In the genomic region with DNA sequence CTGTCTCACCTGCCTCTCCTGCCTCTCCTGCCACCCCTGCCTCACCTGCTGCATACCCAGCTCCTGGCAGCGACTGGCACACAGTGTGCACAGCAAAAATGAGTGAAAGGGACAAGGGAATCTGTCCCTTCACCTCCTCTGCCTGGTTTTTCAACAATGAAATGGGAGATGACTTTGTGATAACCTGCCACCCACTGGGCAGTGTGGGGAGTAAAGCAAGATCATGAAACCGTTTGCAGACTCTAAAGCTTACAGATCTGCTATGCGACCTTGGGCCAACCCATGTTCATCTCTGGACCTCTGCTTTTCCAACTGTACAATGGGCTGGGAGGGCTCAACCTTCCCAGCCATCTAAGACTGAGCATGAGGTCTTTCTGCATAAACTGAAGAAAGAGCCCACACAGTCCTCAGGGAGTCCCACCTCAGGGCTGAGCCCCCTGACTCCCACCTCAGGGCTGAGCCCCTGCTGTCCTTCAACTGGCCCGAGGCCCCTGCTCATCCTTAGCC, we compare ENCODE assay signal across 16 cellular contexts.
A peak's percentile ranks its signal among the peaks of the same experiment; 100 is the strongest.
DNase-seq lines count a peak whose midpoint lies in the region; ATAC-seq and TF ChIP-seq lines count a peak whose summit lies in the region.
"Had no signal": no experiment of that assay in that cellular context is flagged by ENCODE, and none has a peak within 500 bp of the region (broad histone marks: within the 10 kb centered on the region; RNA-seq: fewer than 3 reads in every experiment).

No MANE protein-coding gene starts in this region.

- POLR2A ChIA-PET in Caco-2 (lab: Charles Lee) (no interaction called here), HCT116 (lab: Charles Lee) (no interaction called here), MCF 10A (lab: Yijun Ruan, JAX) (no interaction called here)

- ATAC-seq in HCT116, result peak; percentile 71
- ATAC-seq in HG02763 (IDR thresholded peaks at IDR 0.05; ENCODE audit: unreplicated experiment), result no peak
- ATAC-seq: naive thymus-derived CD8-positive, alpha-beta T cell had no signal

- no peak overlapping the region for H3K27ac Mint-ChIP-seq in Caco-2 (ENCODE audit: unreplicated experiment)
- H3K27ac Mint-ChIP-seq in MCF 10A (ENCODE audit: low read depth, unreplicated experiment), result no peak overlapping the region
- H3K27ac Mint-ChIP-seq: CD14-positive monocyte had no signal

- H3K27me3 Mint-ChIP-seq in Caco-2 (ENCODE audit: insufficient read depth, unreplicated experiment) (no peaks in the 10 kb centered on the region), MCF 10A (ENCODE audit: insufficient read depth, unreplicated experiment) (no peaks in the 10 kb centered on the region)

- TF ChIP-seq CTCF in Caco-2 (IDR thresholded peaks at IDR 0.05; ENCODE audit: insufficient read depth in 1 of 2, low read depth in 1 of 2, low read length in 1 of 2, severe bottlenecking in 1 of 2, unreplicated experiment in 1 of 2), result peak; percentile 29 to 59
- peak; percentile 19 to 27 (median 27); a peak in 3 of 6 replicates for TF ChIP-seq CTCF in HCT116 (IDR thresholded peaks at IDR 0.05 in 2 of 3, conservative IDR thresholded peaks at IDR 0.05 in 1 of 3; ENCODE audit: borderline replicate concordance in 1 of 3, insufficient read depth in 1 of 3, low read depth in 2 of 3, low read length in 2 of 3)
- peak; percentile 7 for TF ChIP-seq CTCF in fibroblast of mammary gland (conservative IDR thresholded peaks at IDR 0.05; ENCODE audit: control insufficient read depth, insufficient read depth, low read depth, low read length)
- no peak for TF ChIP-seq CTCF in MCF 10A (IDR thresholded peaks at IDR 0.05; ENCODE audit: unreplicated experiment)

- H3K36me3 ChIP-seq in Caco-2 (ENCODE audit: control insufficient read depth, insufficient read depth, low read length) (no peaks in the 10 kb centered on the region), HCT116 (ENCODE audit: control insufficient read depth in 1 of 2, insufficient read depth in 2 of 2, low read length in 2 of 2) (no peaks in the 10 kb centered on the region)
- H3K36me3 ChIP-seq: WERI-Rb-1 had no signal

- peak; percentile 45; the same call in 1 of the 2 replicates for TF ChIP-seq RAD21 in HCT116 (IDR thresholded peaks at IDR 0.05; ENCODE audit: low read depth)

- H3K36me3 Mint-ChIP-seq in Caco-2 (ENCODE audit: insufficient read depth, unreplicated experiment) (no peaks in the 10 kb centered on the region), MCF 10A (ENCODE audit: insufficient read depth, unreplicated experiment) (no peaks in the 10 kb centered on the region)
- H3K36me3 Mint-ChIP-seq: CD14-positive monocyte; naive thymus-derived CD8-positive, alpha-beta T cell had no signal

- H4K20me1 ChIP-seq in HCT116 (ENCODE audit: insufficient read depth), result no peaks in the 10 kb centered on the region

- no peaks in the 10 kb centered on the region for H3K27me3 ChIP-seq in Caco-2 (replicated peaks; ENCODE audit: control insufficient read depth, insufficient read depth, low read length)
- H3K27me3 ChIP-seq in HCT116 (ENCODE audit: insufficient read depth, low read length), result no peaks in the 10 kb centered on the region

- H3K9me2 ChIP-seq in HCT116 (ENCODE audit: insufficient read depth), result no peaks in the 10 kb centered on the region

- BruUV-seq in Caco-2 (replicated peaks; lab: Mats Ljungman, UMichigan) (no TSS peak), HCT116 (replicated peaks; lab: Mats Ljungman, UMichigan) (no TSS peak), MCF 10A (replicated peaks; lab: Mats Ljungman, UMichigan) (no TSS peak)

- H3K9ac ChIP-seq in HCT116 (ENCODE audit: low read length), result no peak overlapping the region

- H2AFZ ChIP-seq in HCT116 (ENCODE audit: low read depth, low read length, poor library complexity, severe bottlenecking), result no peak overlapping the region

- H3K4me3 ChIP-seq in Caco-2 (ENCODE audit: low read depth, low read length) (no peak overlapping the region), HCT116 (replicated peaks in 1 of 2; ENCODE audit: low read depth in 1 of 2, low read length in 2 of 2) (no peak overlapping the region), fibroblast of mammary gland (ENCODE audit: control insufficient read depth, low read depth, low read length) (no peak overlapping the region)

- no peaks in the 10 kb centered on the region for H3K9me3 ChIP-seq in Caco-2
- no peaks in the 10 kb centered on the region for H3K9me3 ChIP-seq in HCT116 (ENCODE audit: control insufficient read depth in 1 of 2, insufficient read depth in 1 of 2, low read depth in 1 of 2, low read length in 2 of 2)

- TF ChIP-seq POLR2A in HCT116 (IDR thresholded peaks at IDR 0.05; ENCODE audit: borderline replicate concordance, extremely low read depth, insufficient read depth, insufficient read length), result no peak

- intact Hi-C loops in Caco-2 (cut with micrococcal nuclease; ENCODE audit: unreplicated experiment), result no loop called here
- intact Hi-C loops in HCT116 (cut with micrococcal nuclease), result no loop called here
- intact Hi-C loops in MCF 10A (cut with micrococcal nuclease), result no loop called here

- no peak overlapping the region for H3K27ac ChIP-seq in HCT116 (ENCODE audit: low read depth, low read length)
- H3K27ac ChIP-seq: WERI-Rb-1 had no signal

- no peak overlapping the region for H3K4me2 ChIP-seq in HCT116 (ENCODE audit: low read length)

- H3K4me3 Mint-ChIP-seq in Caco-2 (ENCODE audit: unreplicated experiment), result no peak overlapping the region
- no peak overlapping the region for H3K4me3 Mint-ChIP-seq in MCF 10A (ENCODE audit: unreplicated experiment)
- H3K4me3 Mint-ChIP-seq: CD14-positive monocyte; naive thymus-derived CD8-positive, alpha-beta T cell had no signal

- RAD21 ChIA-PET in HCT116 (lab: Charles Lee; ENCODE audit: low non-redundant PET in 1 of 2, low total read pairs in 2 of 2, uncharacterized antibody in 2 of 2, unreplicated experiment in 2 of 2), result no interaction called here

- no peaks in the 10 kb centered on the region for H3K9me3 Mint-ChIP-seq in Caco-2 (ENCODE audit: unreplicated experiment)
- no peaks in the 10 kb centered on the region for H3K9me3 Mint-ChIP-seq in MCF 10A (ENCODE audit: unreplicated experiment)
- H3K9me3 Mint-ChIP-seq: CD14-positive monocyte; naive thymus-derived CD8-positive, alpha-beta T cell had no signal

- DNase-seq in Caco-2 (no peak), HCT116 (ENCODE audit: low read depth, low spot score) (no peak), RKO (ENCODE audit: low spot score) (peak; percentile 34), fibroblast of mammary gland (ENCODE audit: low read depth) (no peak), MCF 10A (ENCODE audit: unreplicated experiment) (no peak), NCI-H2227 treated with DMSO at 0.1 percent for 48 hours (lab: John Stamatoyannopoulos, UW) (no peak)
- DNase-seq in activated CD4-positive, alpha-beta T cell treated with anti-CD3 and anti-CD28 coated beads, Interleukin-2, amount 50 U/mL, for 1 hour, result no peak
- DNase-seq: foreskin melanocyte; KG1; naive thymus-derived CD8-positive, alpha-beta T cell; NCI-H2029; stimulated activated CD4-positive, alpha-beta T cell treated with anti-CD3 and anti-CD28 coated beads, Interleukin-2, amount 100 ng/mL, for 48 hours; trophoblast cell; WERI-Rb-1 had no signal

- CTCF ChIA-PET in Caco-2 (lab: Charles Lee), result interaction anchor here (0.6 to 1.7 kb wide), 6 partner anchors 22 to 320 kb away, joined by 3 to 5 read pairs (median 4); a partner anchor contains a TSS
- CTCF ChIA-PET in HCT116 (lab: Charles Lee), result interaction anchor here (1.0 kb wide), 2 partner anchors 25 to 134 kb away, joined by 3 to 4 read pairs; no protein-coding TSS in a partner anchor
- CTCF ChIA-PET in MCF 10A (lab: Yijun Ruan, JAX), result interaction anchor here (0.5 to 1.2 kb wide), 4 partner anchors 14 to 52 kb away, joined by 3 to 5 read pairs (median 4); no protein-coding TSS in a partner anchor

- H3K4me1 ChIP-seq in Caco-2, result no peaks in the 10 kb centered on the region
- peaks cover 0 to 8% of the 10 kb centered on the region in 2 experiments; a peak in 1 of 4 replicates for H3K4me1 ChIP-seq in HCT116 (ENCODE audit: control insufficient read depth in 1 of 2, insufficient read depth in 2 of 2, low read length in 2 of 2)

- H3K79me2 ChIP-seq in HCT116 (ENCODE audit: insufficient read depth, low read length), result no peaks in the 10 kb centered on the region

- H3K4me1 Mint-ChIP-seq in Caco-2 (ENCODE audit: low read depth, unreplicated experiment) (no peaks in the 10 kb centered on the region), MCF 10A (ENCODE audit: insufficient read depth, unreplicated experiment) (no peaks in the 10 kb centered on the region)
- H3K4me1 Mint-ChIP-seq: CD14-positive monocyte; naive thymus-derived CD8-positive, alpha-beta T cell had no signal

TF ChIP-seq in HCT116, 20 proteins besides CTCF, POLR2A, EP300 and RAD21:
- TF ChIP-seq ELF1 (IDR thresholded peaks at IDR 0.05; ENCODE audit: borderline replicate concordance, low read depth), result no peak
- no peak for TF ChIP-seq CBX3 (IDR thresholded peaks at IDR 0.05; ENCODE audit: low read depth)
- no peak for TF ChIP-seq SRF (IDR thresholded peaks at IDR 0.05; ENCODE audit: low read depth)
- TF ChIP-seq EZH2phosphoT487 (IDR thresholded peaks at IDR 0.05; ENCODE audit: borderline replicate concordance), result no peak
- no peak for TF ChIP-seq TCF7L2 (IDR thresholded peaks at IDR 0.05; ENCODE audit: borderline replicate concordance, extremely low read depth, insufficient read depth, insufficient read length)
- TF ChIP-seq, protein P1, sequence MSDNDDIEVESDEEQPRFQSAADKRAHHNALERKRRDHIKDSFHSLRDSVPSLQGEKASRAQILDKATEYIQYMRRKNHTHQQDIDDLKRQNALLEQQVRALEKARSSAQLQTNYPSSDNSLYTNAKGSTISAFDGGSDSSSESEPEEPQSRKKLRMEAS (IDR thresholded peaks at IDR 0.05), result no peak
- TF ChIP-seq SP1 (IDR thresholded peaks at IDR 0.05; ENCODE audit: low read depth), result no peak
- TF ChIP-seq CEBPB (IDR thresholded peaks at IDR 0.05; ENCODE audit: low read depth), result no peak
- no peak for TF ChIP-seq YY1 (IDR thresholded peaks at IDR 0.05; ENCODE audit: extremely low read depth, insufficient replicate concordance, low read depth, low read length)
- TF ChIP-seq, protein P2, sequence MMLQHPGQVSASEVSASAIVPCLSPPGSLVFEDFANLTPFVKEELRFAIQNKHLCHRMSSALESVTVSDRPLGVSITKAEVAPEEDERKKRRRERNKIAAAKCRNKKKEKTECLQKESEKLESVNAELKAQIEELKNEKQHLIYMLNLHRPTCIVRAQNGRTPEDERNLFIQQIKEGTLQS (IDR thresholded peaks at IDR 0.05), result no peak
- TF ChIP-seq EGR1 (IDR thresholded peaks at IDR 0.05; ENCODE audit: low read depth), result no peak
